Comparison of ENCODE assay signal across 8 cellular contexts in the genomic region with DNA sequence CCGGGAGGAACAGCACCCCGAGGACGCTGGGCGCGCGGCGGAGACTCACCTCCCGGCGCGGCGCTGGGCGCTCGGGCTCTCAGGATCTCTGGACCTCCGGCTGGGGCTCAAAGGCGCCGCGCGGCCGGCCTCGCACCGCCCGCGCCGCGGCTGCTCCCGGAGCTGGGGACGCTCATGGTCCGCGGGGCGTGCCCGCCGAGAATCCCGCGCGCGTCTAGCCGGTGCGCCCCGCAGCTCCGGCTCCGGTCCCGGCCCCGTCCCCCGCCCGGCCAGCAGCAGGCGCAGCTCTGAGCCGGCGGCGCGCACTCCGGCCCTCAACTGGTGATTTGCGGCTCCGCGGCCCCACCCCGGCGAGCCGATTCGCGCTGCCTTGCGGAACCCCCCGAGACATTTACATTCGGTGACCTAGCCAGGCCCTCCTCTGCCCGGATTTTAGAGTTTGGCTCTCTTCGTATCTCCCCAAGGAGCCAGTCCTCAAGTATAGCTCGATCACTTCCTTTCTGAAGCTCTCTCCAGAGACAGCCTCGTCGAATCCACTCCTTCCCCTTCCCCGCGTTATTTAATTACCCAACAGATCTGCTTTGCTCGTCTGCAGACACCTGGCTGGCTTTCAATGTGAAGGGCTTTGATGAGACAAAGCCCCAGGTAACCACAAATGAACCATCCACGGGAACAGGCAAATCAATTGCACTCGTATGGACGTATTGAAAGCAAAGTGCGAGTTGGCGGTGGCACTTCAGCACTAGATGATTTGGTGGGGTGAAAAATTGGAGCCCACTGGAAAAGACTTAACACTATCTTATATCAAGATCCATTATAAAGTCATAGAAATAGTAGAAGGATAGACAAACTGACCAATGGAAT. TPM values are rescaled to one million over a fixed set of nuclear protein-coding genes. Genes with fewer than 3 reads are reported as not detected.
DNase-seq lines count a peak whose midpoint lies in the region; ATAC-seq and TF ChIP-seq lines count a peak whose summit lies in the region.

A gene (minus strand): TSS at position 289 of the 864 bp plus-strand sequence. CDS start 6,907 bp downstream, outside the sequence.

- no peak within 1 kb of the TSS for H2AFZ ChIP-seq in OCI-LY3 (ENCODE audit: low read depth, low read length)

- peaks cover 8 to 25% (median 12%) of the 10 kb centered on the region in 3 donors for H3K27me3 Mint-ChIP-seq in immature natural killer cell (ENCODE audit: low read depth in 3 of 3)

- H3K4me3 Mint-ChIP-seq in immature natural killer cell, result peak within 1 kb of the TSS; percentile 84 to 93 (median 90)

- H3K4me2 ChIP-seq in OCI-LY3 (ENCODE audit: low read length), result peak within 1 kb of the TSS; percentile 84

- H3K4me1 ChIP-seq in OCI-LY3 (ENCODE audit: low read length) (peaks cover 35% of the 10 kb centered on the region), skeletal muscle tissue (ENCODE audit: control insufficient read depth in 3 of 3, insufficient read depth in 3 of 3, low read length in 3 of 3) (peaks cover 11 to 22% (median 18%) of the 10 kb centered on the region in 3 donors)

- peak; percentile 29 for TF ChIP-seq CTCF in OCI-LY3 (IDR thresholded peaks at IDR 0.05; ENCODE audit: low read depth, low read length)
- peak; percentile 12 for TF ChIP-seq CTCF in cardiac fibroblast (IDR thresholded peaks at IDR 0.05; ENCODE audit: low read depth, low read length)

- DNase-seq in Daoy (ENCODE audit: low read depth) (peak; percentile 95), cardiac fibroblast (ENCODE audit: low read depth in 2 of 2) (peak; percentile 75 to 84), immature natural killer cell (peak; percentile 25 to 32 (median 26)), OCI-M1 (lab: John Stamatoyannopoulos, UW) (no peak)

- peaks cover 11 to 14% of the 10 kb centered on the region in 2 donors for H3K4me1 Mint-ChIP-seq in immature natural killer cell

- H3K9ac ChIP-seq in OCI-LY3 (ENCODE audit: low read length), result peak within 1 kb of the TSS; percentile 77
- peak within 1 kb of the TSS; percentile 66 to 75 (median 69) for H3K9ac ChIP-seq in skeletal muscle tissue (ENCODE audit: low read depth in 1 of 3, low read length in 3 of 3)

- H3K36me3 Mint-ChIP-seq in immature natural killer cell, result no peaks in the 10 kb centered on the region

- H3K27me3 ChIP-seq in OCI-LY3 (ENCODE audit: low read depth, low read length) (no peaks in the 10 kb centered on the region), skeletal muscle tissue (ENCODE audit: control insufficient read depth in 3 of 3, insufficient read depth in 3 of 3, low read length in 3 of 3) (no peaks in the 10 kb centered on the region)

- peaks cover 48% of the 10 kb centered on the region for H3K79me2 ChIP-seq in OCI-LY3 (ENCODE audit: low read length)

- peak within 1 kb of the TSS in 3 of 6 donors; percentile 4 to 50 (median 8) for H3K27ac Mint-ChIP-seq in immature natural killer cell

- H3K27ac ChIP-seq in OCI-LY3 (ENCODE audit: low read length) (peak within 1 kb of the TSS; percentile 59), skeletal muscle tissue (ENCODE audit: low read depth, low read length) (peak within 1 kb of the TSS; percentile 52)

- H3K36me3 ChIP-seq in OCI-LY3 (replicated peaks; ENCODE audit: low read depth, low read length) (peaks cover 36% of the 10 kb centered on the region), skeletal muscle tissue (ENCODE audit: control insufficient read depth in 3 of 3, insufficient read depth in 3 of 3, low read length in 3 of 3) (no peaks in the 10 kb centered on the region)

- peaks cover 0 to 4% (median 0%) of the 10 kb centered on the region in 6 donors for H3K9me3 Mint-ChIP-seq in immature natural killer cell

- H3K9me3 ChIP-seq in OCI-LY3 (ENCODE audit: insufficient read depth, low read length), result no peaks in the 10 kb centered on the region
- H3K9me3 ChIP-seq in skeletal muscle tissue (ENCODE audit: control insufficient read depth in 3 of 3, low read length in 3 of 3), result no peaks in the 10 kb centered on the region

- ATAC-seq in GM19397 (IDR thresholded peaks at IDR 0.05; ENCODE audit: unreplicated experiment) (peak; percentile 67), HG03460 (IDR thresholded peaks at IDR 0.05; ENCODE audit: unreplicated experiment) (peak; percentile 80)

- peaks cover 38% of the 10 kb centered on the region for H4K20me1 ChIP-seq in OCI-LY3 (ENCODE audit: insufficient read depth, low read length)

- H3K4me3 ChIP-seq in OCI-LY3 (ENCODE audit: low read length) (peak within 1 kb of the TSS; percentile 93), cardiac fibroblast (replicated peaks in 1 of 2; ENCODE audit: low read depth in 2 of 2, low read length in 2 of 2) (peak within 1 kb of the TSS; percentile 75 to 85), skeletal muscle tissue (ENCODE audit: low read length in 3 of 3) (peak within 1 kb of the TSS; percentile 74 to 82 (median 77))

RNA-seq across cellular contexts. Expression of the gene that starts here (rescaled TPM):
- 70.5 and 78.2 TPM in 2 replicates for total RNA-seq in Daoy (2014; rRNA removed; shearing (Covaris generic))
- under 1 TPM in 2 of 3 donors, not detected in 1; 0.27 to 0.43 TPM for polyA plus RNA-seq in immature natural killer cell
- total RNA-seq in skeletal muscle tissue, result 14.6 TPM

Comparison
In these comparisons a context has a peak if more than half of its experiments do, and no peak if none do; other contexts are left out.
1. Peak in DNase-seq in immature natural killer cell; RNA of the gene not detected or under 1 TPM.